In the genomic region with DNA sequence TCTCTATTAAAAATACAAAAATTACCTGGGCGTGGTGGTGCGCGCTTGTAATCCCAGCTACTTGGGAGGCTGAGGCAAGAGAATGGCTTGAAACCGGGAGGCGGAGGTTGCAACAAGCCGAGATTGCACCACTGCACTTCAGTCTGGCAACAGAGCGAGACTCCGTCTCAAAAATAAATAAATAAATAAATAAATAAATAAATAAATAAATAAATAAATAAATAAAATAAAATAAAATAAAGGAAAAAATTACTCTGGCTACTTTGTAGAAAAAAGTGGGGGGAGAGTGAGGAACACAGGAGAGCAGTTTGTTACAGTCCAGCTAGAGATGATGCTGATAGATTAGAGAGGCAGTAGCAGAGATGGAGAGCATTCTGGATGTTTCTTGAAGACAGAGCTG, we compare ENCODE assay signal across 14 cellular contexts. TPM values are rescaled to one million over a fixed set of nuclear protein-coding genes. Genes with fewer than 3 reads are reported as not detected.
"Had no signal": no experiment of that assay in that cellular context is flagged by ENCODE, and none has a peak within 500 bp of the region (broad histone marks: within the 10 kb centered on the region; RNA-seq: fewer than 3 reads in every experiment).

No MANE protein-coding gene starts in this region.

RNA-seq across cellular contexts. Expression of gene TEX38, which starts 48.7 kb away (rescaled TPM):
- total RNA-seq: epithelial cell of proximal tubule, esophagus muscularis mucosa, fibroblast of lung, foreskin keratinocyte, heart right ventricle, left ventricle myocardium superior, lower lobe of right lung, mesenteric fat pad, osteocyte, right atrium auricular region, sigmoid colon, skeletal muscle tissue, upper lobe of left lung had no signal
- polyA plus RNA-seq: fibroblast of lung, foreskin keratinocyte, heart right ventricle, keratinocyte had no signal
